10 cellular contexts compared by ENCODE assay signal in genomic region chr3:107910713-107911259, GRCh38.
DNase-seq lines count a peak whose midpoint lies in the region; ATAC-seq, FAIRE-seq and TF ChIP-seq lines count a peak whose summit lies in the region.
"Had no signal": no experiment of that assay in that cellular context is flagged by ENCODE, and none has a peak within 500 bp of the region (broad histone marks: within the 10 kb centered on the region; RNA-seq: fewer than 3 reads in every experiment).

No MANE protein-coding gene starts in this region.

- no peaks in the 10 kb centered on the region for H3K36me3 Mint-ChIP-seq in activated T-cell treated with anti-CD3 and anti-CD28 coated beads, Interleukin-2, amount 50 U/mL, for 24 hours (ENCODE audit: low read depth)
- H3K36me3 Mint-ChIP-seq in activated T-helper 2 cell treated with anti-CD3 and anti-CD28 coated beads, Interferon-gamma antibody, Interleukin-2, Interleukin-4, amounts not matched to agents 10 μg/mL and 5 μg/mL and 100 μg/mL, durations not matched to agents 14 hours and 24 hours and 36 hours (ENCODE audit: low read depth) = no peaks in the 10 kb centered on the region

- H3K4me3 Mint-ChIP-seq in activated T-cell treated with anti-CD3 and anti-CD28 coated beads, Interleukin-2, amount 50 U/mL, for 24 hours = no peak overlapping the region
- no peak overlapping the region for H3K4me3 Mint-ChIP-seq in activated T-helper 2 cell treated with anti-CD3 and anti-CD28 coated beads, Interferon-gamma antibody, Interleukin-2, Interleukin-4, amounts not matched to agents 10 μg/mL and 5 μg/mL and 100 μg/mL, durations not matched to agents 14 hours and 24 hours and 36 hours (ENCODE audit: low read depth)

- in situ Hi-C loops in ACHN (cut with HindIII; ENCODE audit: low pct_ligation_motif_present, low pct_unique_long_range_greater_than_20kb, low sequenced_read_pairs) = no loop called here

- TF ChIP-seq POLR2A in GM12892 (IDR thresholded peaks at IDR 0.05; ENCODE audit: low read depth, low read length) = no peak

- peaks cover 2% of the 10 kb centered on the region for H3K27me3 Mint-ChIP-seq in activated T-cell treated with anti-CD3 and anti-CD28 coated beads, Interleukin-2, amount 50 U/mL, for 24 hours
- H3K27me3 Mint-ChIP-seq in activated T-helper 2 cell treated with anti-CD3 and anti-CD28 coated beads, Interferon-gamma antibody, Interleukin-2, Interleukin-4, amounts not matched to agents 10 μg/mL and 5 μg/mL and 100 μg/mL, durations not matched to agents 14 hours and 24 hours and 36 hours (ENCODE audit: low read depth) = peaks cover 9% of the 10 kb centered on the region

- FAIRE-seq in GM12892 (lab: Jason Lieb, UNC) = peak; percentile 99

- no peak overlapping the region for H3K27ac Mint-ChIP-seq in activated T-cell treated with anti-CD3 and anti-CD28 coated beads, Interleukin-2, amount 50 U/mL, for 24 hours
- no peak overlapping the region for H3K27ac Mint-ChIP-seq in activated T-helper 2 cell treated with anti-CD3 and anti-CD28 coated beads, Interferon-gamma antibody, Interleukin-2, Interleukin-4, amounts not matched to agents 10 μg/mL and 5 μg/mL and 100 μg/mL, durations not matched to agents 14 hours and 24 hours and 36 hours

- H3K9me3 Mint-ChIP-seq in activated T-cell treated with anti-CD3 and anti-CD28 coated beads, Interleukin-2, amount 50 U/mL, for 24 hours = no peaks in the 10 kb centered on the region
- no peaks in the 10 kb centered on the region for H3K9me3 Mint-ChIP-seq in activated T-helper 2 cell treated with anti-CD3 and anti-CD28 coated beads, Interferon-gamma antibody, Interleukin-2, Interleukin-4, amounts not matched to agents 10 μg/mL and 5 μg/mL and 100 μg/mL, durations not matched to agents 14 hours and 24 hours and 36 hours

- intact Hi-C loops in activated T-helper 2 cell treated with anti-CD3 and anti-CD28 coated beads, Interferon-gamma antibody, Interleukin-2, Interleukin-4, amounts not matched to agents 10 μg/mL and 5 μg/mL and 100 μg/mL, durations not matched to agents 14 hours and 24 hours and 36 hours (cut with micrococcal nuclease) = no loop called here

- peaks cover 23% of the 10 kb centered on the region for H3K4me1 Mint-ChIP-seq in activated T-cell treated with anti-CD3 and anti-CD28 coated beads, Interleukin-2, amount 50 U/mL, for 24 hours (ENCODE audit: low read depth)
- H3K4me1 Mint-ChIP-seq in activated T-helper 2 cell treated with anti-CD3 and anti-CD28 coated beads, Interferon-gamma antibody, Interleukin-2, Interleukin-4, amounts not matched to agents 10 μg/mL and 5 μg/mL and 100 μg/mL, durations not matched to agents 14 hours and 24 hours and 36 hours (ENCODE audit: low read depth) = peaks cover 11% of the 10 kb centered on the region

- ATAC-seq in GM19397 (IDR thresholded peaks at IDR 0.05; ENCODE audit: unreplicated experiment) (peak; percentile 96), HG03039 (IDR thresholded peaks at IDR 0.05; ENCODE audit: unreplicated experiment) (peak; percentile 99)

- no peak for DNase-seq in GM12892 (ENCODE audit: insufficient read length)
- DNase-seq in activated T-cell treated with anti-CD3 and anti-CD28 coated beads, Interleukin-2, amount 50 U/mL, for 24 hours = peak; percentile 47
- no peak for DNase-seq in iPS-NIHi11 (ENCODE audit: low spot score)
- no peak for DNase-seq in NCI-H187 treated with DMSO at 0.1 percent for 48 hours (lab: John Stamatoyannopoulos, UW)
- DNase-seq in activated T-helper 2 cell treated with anti-CD3 and anti-CD28 coated beads, Interferon-gamma antibody, Interleukin-2, Interleukin-4, amounts not matched to agents 10 μg/mL and 5 μg/mL and 100 μg/mL, durations not matched to agents 14 hours and 24 hours and 36 hours (ENCODE audit: low spot score) = no peak
- DNase-seq in ACHN = no peak
- DNase-seq: COR-L47, lower lobe of right lung had no signal
